Comparison of ENCODE assay signal across 1 cellular context in the genomic region with DNA sequence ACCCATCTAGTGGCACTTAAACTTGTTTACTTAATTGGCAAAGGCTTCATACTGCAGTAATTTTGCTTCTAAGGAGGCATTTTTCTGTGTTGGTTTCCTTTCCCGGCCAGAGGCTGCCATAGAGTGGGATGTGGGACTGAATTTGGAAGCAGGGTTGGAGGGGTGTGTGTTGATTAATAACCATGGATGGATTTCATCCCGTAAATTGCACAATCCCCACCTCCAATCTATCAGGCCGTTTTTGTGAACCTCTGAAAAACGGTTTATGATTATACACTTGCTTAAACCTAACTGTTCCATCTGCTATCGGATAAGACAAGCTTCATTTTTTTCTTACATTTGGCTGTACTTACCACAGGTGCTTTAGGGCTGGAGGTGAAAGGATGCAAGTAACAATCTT.
TF ChIP-seq lines count a peak whose summit lies in the region.

No MANE protein-coding gene starts in this region.

TF ChIP-seq in GM23338, 12 proteins besides CTCF, POLR2A, EP300 and RAD21 (continued from another document):
- TF ChIP-seq, protein P1, sequence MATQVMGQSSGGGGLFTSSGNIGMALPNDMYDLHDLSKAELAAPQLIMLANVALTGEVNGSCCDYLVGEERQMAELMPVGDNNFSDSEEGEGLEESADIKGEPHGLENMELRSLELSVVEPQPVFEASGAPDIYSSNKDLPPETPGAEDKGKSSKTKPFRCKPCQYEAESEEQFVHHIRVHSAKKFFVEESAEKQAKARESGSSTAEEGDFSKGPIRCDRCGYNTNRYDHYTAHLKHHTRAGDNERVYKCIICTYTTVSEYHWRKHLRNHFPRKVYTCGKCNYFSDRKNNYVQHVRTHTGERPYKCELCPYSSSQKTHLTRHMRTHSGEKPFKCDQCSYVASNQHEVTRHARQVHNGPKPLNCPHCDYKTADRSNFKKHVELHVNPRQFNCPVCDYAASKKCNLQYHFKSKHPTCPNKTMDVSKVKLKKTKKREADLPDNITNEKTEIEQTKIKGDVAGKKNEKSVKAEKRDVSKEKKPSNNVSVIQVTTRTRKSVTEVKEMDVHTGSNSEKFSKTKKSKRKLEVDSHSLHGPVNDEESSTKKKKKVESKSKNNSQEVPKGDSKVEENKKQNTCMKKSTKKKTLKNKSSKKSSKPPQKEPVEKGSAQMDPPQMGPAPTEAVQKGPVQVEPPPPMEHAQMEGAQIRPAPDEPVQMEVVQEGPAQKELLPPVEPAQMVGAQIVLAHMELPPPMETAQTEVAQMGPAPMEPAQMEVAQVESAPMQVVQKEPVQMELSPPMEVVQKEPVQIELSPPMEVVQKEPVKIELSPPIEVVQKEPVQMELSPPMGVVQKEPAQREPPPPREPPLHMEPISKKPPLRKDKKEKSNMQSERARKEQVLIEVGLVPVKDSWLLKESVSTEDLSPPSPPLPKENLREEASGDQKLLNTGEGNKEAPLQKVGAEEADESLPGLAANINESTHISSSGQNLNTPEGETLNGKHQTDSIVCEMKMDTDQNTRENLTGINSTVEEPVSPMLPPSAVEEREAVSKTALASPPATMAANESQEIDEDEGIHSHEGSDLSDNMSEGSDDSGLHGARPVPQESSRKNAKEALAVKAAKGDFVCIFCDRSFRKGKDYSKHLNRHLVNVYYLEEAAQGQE (IDR thresholded peaks at IDR 0.05; ENCODE audit: unreplicated experiment) = no peak
- TF ChIP-seq EZH2 (IDR thresholded peaks at IDR 0.05; ENCODE audit: low read depth, unreplicated experiment) = no peak
TF ChIP-seq in GM23338: peak in this region for 0.
